In genomic region chr12:119505001-119505400, GRCh38 we compare ENCODE assay signal across 15 cellular contexts.
"Had no signal": no experiment of that assay in that cellular context is flagged by ENCODE, and none has a peak within 500 bp of the region (broad histone marks: within the 10 kb centered on the region; RNA-seq: fewer than 3 reads in every experiment).

No MANE protein-coding gene starts in this region.

- H3K4me1 Mint-ChIP-seq: activated CD4-positive, alpha-beta T cell treated with anti-CD3 and anti-CD28 coated beads, Interleukin-2, amount 10 ng/mL, durations not matched to agents 7 days and 5 days; activated naive CD4-positive, alpha-beta T cell treated with anti-CD3 and anti-CD28 coated beads, Interleukin-2, amount 10 ng/mL, durations not matched to agents 7 days and 5 days; brain; central memory CD8-positive, alpha-beta T cell; T-helper 17 cell had no signal

- H3K4me1 ChIP-seq: adrenal gland, left ventricle myocardium inferior, thyroid gland, vagina had no signal

- H3K27ac Mint-ChIP-seq: activated CD4-positive, alpha-beta T cell treated with anti-CD3 and anti-CD28 coated beads, Interleukin-2, amount 10 ng/mL, durations not matched to agents 7 days and 5 days; activated naive CD4-positive, alpha-beta T cell treated with anti-CD3 and anti-CD28 coated beads, Interleukin-2, amount 10 ng/mL, durations not matched to agents 7 days and 5 days; brain; T-helper 17 cell had no signal

- H3K4me3 Mint-ChIP-seq: activated CD4-positive, alpha-beta T cell treated with anti-CD3 and anti-CD28 coated beads, Interleukin-2, amount 10 ng/mL, durations not matched to agents 7 days and 5 days; activated naive CD4-positive, alpha-beta T cell treated with anti-CD3 and anti-CD28 coated beads, Interleukin-2, amount 10 ng/mL, durations not matched to agents 7 days and 5 days; brain; central memory CD8-positive, alpha-beta T cell; T-helper 17 cell had no signal

- H3K9me3 ChIP-seq: adrenal gland, left ventricle myocardium inferior, ovary, thyroid gland, vagina had no signal

- H3K9me3 Mint-ChIP-seq: activated CD4-positive, alpha-beta T cell treated with anti-CD3 and anti-CD28 coated beads, Interleukin-2, amount 10 ng/mL, durations not matched to agents 7 days and 5 days; activated naive CD4-positive, alpha-beta T cell treated with anti-CD3 and anti-CD28 coated beads, Interleukin-2, amount 10 ng/mL, durations not matched to agents 7 days and 5 days; brain; central memory CD8-positive, alpha-beta T cell had no signal

- DNase-seq: activated CD4-positive, alpha-beta T cell treated with anti-CD3 and anti-CD28 coated beads, Interleukin-2, amount 10 ng/mL, durations not matched to agents 7 days and 5 days; activated CD4-positive, CD25-positive, alpha-beta regulatory T cell; activated CD8-positive, alpha-beta memory T cell treated with anti-CD3 and anti-CD28 coated beads for 24 hours; activated naive CD4-positive, alpha-beta T cell treated with anti-CD3 and anti-CD28 coated beads, Interleukin-2, amount 10 ng/mL, durations not matched to agents 7 days and 5 days; adrenal gland; dermis blood vessel endothelial cell; left ventricle myocardium inferior; ovary; stimulated activated CD4-positive, alpha-beta T cell treated with anti-CD3 and anti-CD28 coated beads, Interleukin-4, amount 100 ng/mL, for 4 hours; T-helper 17 cell; thyroid gland had no signal

- H3K36me3 ChIP-seq: adrenal gland, left ventricle myocardium inferior, ovary, thyroid gland, vagina had no signal

- H3K4me3 ChIP-seq: adrenal gland, left ventricle myocardium inferior, ovary, thyroid gland, vagina had no signal

- H3K27ac ChIP-seq: adrenal gland, left ventricle myocardium inferior, ovary, thyroid gland, vagina had no signal

- H3K27me3 ChIP-seq: adrenal gland, ovary, thyroid gland, vagina had no signal

- ATAC-seq: esophagus mucosa, T-helper 17 cell had no signal

- H3K27me3 Mint-ChIP-seq: activated CD4-positive, alpha-beta T cell treated with anti-CD3 and anti-CD28 coated beads, Interleukin-2, amount 10 ng/mL, durations not matched to agents 7 days and 5 days; activated naive CD4-positive, alpha-beta T cell treated with anti-CD3 and anti-CD28 coated beads, Interleukin-2, amount 10 ng/mL, durations not matched to agents 7 days and 5 days had no signal

- H3K36me3 Mint-ChIP-seq: activated naive CD4-positive, alpha-beta T cell treated with anti-CD3 and anti-CD28 coated beads, Interleukin-2, amount 10 ng/mL, durations not matched to agents 7 days and 5 days; brain had no signal
